12 cellular contexts compared by ENCODE assay signal in the genomic region with DNA sequence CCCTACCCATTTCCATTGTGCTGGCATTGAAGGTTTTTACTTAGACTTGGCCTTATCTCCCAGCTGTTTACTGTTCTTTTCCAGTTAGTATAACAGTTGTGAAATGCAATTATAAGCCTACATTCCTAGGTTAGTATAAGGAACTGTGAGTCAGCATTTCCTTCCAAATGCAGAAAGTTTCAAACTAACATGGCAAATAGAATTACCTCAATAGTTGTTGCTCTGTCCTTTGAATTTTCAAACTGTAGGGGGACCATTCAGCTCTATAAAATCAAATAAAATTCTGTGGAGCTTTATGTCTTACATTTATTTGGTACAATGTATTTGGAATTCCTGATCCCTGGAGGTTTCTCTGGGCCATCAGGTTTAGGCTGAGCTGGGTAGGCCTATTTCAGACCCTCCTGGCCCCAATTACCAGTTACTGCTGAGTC. TPM values are rescaled to one million over a fixed set of nuclear protein-coding genes. Genes with fewer than 3 reads are reported as not detected.
A peak's percentile ranks its signal among the peaks of the same experiment; 100 is the strongest.
DNase-seq lines count a peak whose midpoint lies in the region; ATAC-seq and TF ChIP-seq lines count a peak whose summit lies in the region.
"Had no signal": no experiment of that assay in that cellular context is flagged by ENCODE, and none has a peak within 500 bp of the region (broad histone marks: within the 10 kb centered on the region; RNA-seq: fewer than 3 reads in every experiment).

No MANE protein-coding gene starts in this region.

- intact Hi-C loops in right cardiac atrium (cut with DNase I) (no loop called here), heart left ventricle (cut with DNase I) (no loop called here)

- peak; percentile 31 to 43 for ATAC-seq in right cardiac atrium
- no peak for ATAC-seq in heart left ventricle
- ATAC-seq in HG02981 (IDR thresholded peaks at IDR 0.05; ENCODE audit: unreplicated experiment): no peak
- ATAC-seq in GM18511 (IDR thresholded peaks at IDR 0.05; ENCODE audit: unreplicated experiment): no peak

- H3K4me1 ChIP-seq in right cardiac atrium (ENCODE audit: control insufficient read depth, insufficient read depth, low read length): no peaks in the 10 kb centered on the region
- peaks cover 0 to 19% (median 0%) of the 10 kb centered on the region in 12 donors for H3K4me1 ChIP-seq in heart left ventricle

- TF ChIP-seq POLR2A in heart left ventricle (IDR thresholded peaks at IDR 0.05): no peak

- no peaks in the 10 kb centered on the region for H3K9me3 ChIP-seq in right cardiac atrium (ENCODE audit: control insufficient read depth, low read length)
- no peaks in the 10 kb centered on the region for H3K9me3 ChIP-seq in heart left ventricle
- H3K9me3 ChIP-seq: left ventricle myocardium inferior, vagina had no signal

- in situ Hi-C loops in astrocyte of the cerebellum (cut with HindIII; ENCODE audit: low sequenced_read_pairs): no loop called here

- H3K4me3 ChIP-seq in right cardiac atrium (ENCODE audit: low read length): no peak overlapping the region
- H3K4me3 ChIP-seq in heart left ventricle: no peak overlapping the region
- no peak overlapping the region for H3K4me3 ChIP-seq in astrocyte of the cerebellum (ENCODE audit: low read depth, low read length)
- H3K4me3 ChIP-seq: left ventricle myocardium inferior, vagina had no signal

- DNase-seq in right cardiac atrium (no peak), heart left ventricle (no peak), astrocyte of the cerebellum (ENCODE audit: low read depth) (peak; percentile 55), kidney tubule cell (ENCODE audit: low spot score) (peak; percentile 60), NCI-H526 (lab: John Stamatoyannopoulos, UW) (no peak)
- DNase-seq in activated T-cell treated with anti-CD3 and anti-CD28 coated beads, Interleukin-2, amount 50 U/mL, for 48 hours: no peak
- DNase-seq: activated CD4-positive, CD25-positive, alpha-beta regulatory T cell; C1 segment of cervical spinal cord; left ventricle myocardium inferior had no signal

- H3K27me3 ChIP-seq in right cardiac atrium (ENCODE audit: control insufficient read depth, insufficient read depth) (no peaks in the 10 kb centered on the region), heart left ventricle (no peaks in the 10 kb centered on the region)
- H3K27me3 ChIP-seq: vagina had no signal

- H3K36me3 ChIP-seq in heart left ventricle: no peaks in the 10 kb centered on the region
- H3K36me3 ChIP-seq: left ventricle myocardium inferior, vagina had no signal

- TF ChIP-seq CTCF in heart left ventricle (IDR thresholded peaks at IDR 0.05) (no peak), astrocyte of the cerebellum (IDR thresholded peaks at IDR 0.05; ENCODE audit: low read depth, low read length, missing control alignments) (no peak)

- H3K27ac ChIP-seq in right cardiac atrium (ENCODE audit: low read length) (no peak overlapping the region), heart left ventricle (peak overlapping the region in 1 of 12 donors; percentile 28)
- H3K27ac ChIP-seq: left ventricle myocardium inferior, vagina had no signal

RNA-seq across cellular contexts. Expression of a gene that starts 47.2 kb away (rescaled TPM):
- total RNA-seq in right cardiac atrium (1 to 10 TPM; 1.1 to 1.7 (median 1.5) TPM), heart left ventricle (1 to 10 TPM in 7 of 9 donors, under 1 TPM in 2; 0.86 to 7.7 (median 2.2) TPM)
- polyA plus RNA-seq in right cardiac atrium (1.3 TPM), heart left ventricle (1 to 10 TPM in 1 of 2 donors, under 1 TPM in 1; 0.51 to 1.5 TPM)

Comparison
In these comparisons a context has a peak if more than half of its experiments do, and no peak if none do; other contexts are left out.
1. ATAC-seq: peak in right cardiac atrium (2 of 2); none in heart left ventricle (0 of 4), HG02981 (single experiment) and GM18511 (single experiment).
2. DNase-seq: peak in astrocyte of the cerebellum (single experiment) and kidney tubule cell (single experiment); none in right cardiac atrium (0 of 3), heart left ventricle (0 of 5), NCI-H526 (0 of 2) and activated T-cell treated with anti-CD3 and anti-CD28 coated beads, Interleukin-2, amount 50 U/mL, for 48 hours (0 of 2).